In genomic region chr3:45560270-45561020, GRCh38 we compare ENCODE assay signal across 11 cellular contexts. TPM values are rescaled to one million over a fixed set of nuclear protein-coding genes. Genes with fewer than 3 reads are reported as not detected.
A peak's percentile ranks its signal among the peaks of the same experiment; 100 is the strongest.
DNase-seq lines count a peak whose midpoint lies in the region; ATAC-seq and TF ChIP-seq lines count a peak whose summit lies in the region.
"Had no signal": no experiment of that assay in that cellular context is flagged by ENCODE, and none has a peak within 500 bp of the region (broad histone marks: within the 10 kb centered on the region; RNA-seq: fewer than 3 reads in every experiment).

No MANE protein-coding gene starts in this region.

- ATAC-seq in left ventricle myocardium superior, result peak; percentile 94
- ATAC-seq in GM18517 (IDR thresholded peaks at IDR 0.05; ENCODE audit: unreplicated experiment), result no peak

- H3K27me3 Mint-ChIP-seq in brain (no peaks in the 10 kb centered on the region), mesothelial cell of epicardium (ENCODE audit: low read depth) (no peaks in the 10 kb centered on the region)
- H3K27me3 Mint-ChIP-seq: activated naive CD8-positive, alpha-beta T cell treated with anti-CD3 and anti-CD28 coated beads for 36 hours had no signal

- peaks cover 0 to 21% (median 16%) of the 10 kb centered on the region in 5 experiments for H3K9me3 Mint-ChIP-seq in brain
- H3K9me3 Mint-ChIP-seq in mesothelial cell of epicardium, result peaks cover 19% of the 10 kb centered on the region
- H3K9me3 Mint-ChIP-seq: activated naive CD8-positive, alpha-beta T cell treated with anti-CD3 and anti-CD28 coated beads for 36 hours had no signal

- H3K36me3 Mint-ChIP-seq in brain (peaks cover 26% of the 10 kb centered on the region), mesothelial cell of epicardium (peaks cover 7% of the 10 kb centered on the region)

- H3K4me1 Mint-ChIP-seq in brain, result peaks cover 13% of the 10 kb centered on the region
- H3K4me1 Mint-ChIP-seq in mesothelial cell of epicardium, result peaks cover 2% of the 10 kb centered on the region

- peak overlapping the region in 3 of 5 experiments; percentile 82 to 91 (median 84) for H3K27ac Mint-ChIP-seq in brain
- H3K27ac Mint-ChIP-seq in mesothelial cell of epicardium, result no peak overlapping the region
- H3K27ac Mint-ChIP-seq: activated naive CD8-positive, alpha-beta T cell treated with anti-CD3 and anti-CD28 coated beads for 36 hours had no signal

- TF ChIP-seq CTCF in brain (conservative IDR thresholded peaks at IDR 0.05), result no peak
- TF ChIP-seq CTCF in mesothelial cell of epicardium (IDR thresholded peaks at IDR 0.05; ENCODE audit: unreplicated experiment), result no peak

- intact Hi-C loops in left ventricle myocardium superior (cut with micrococcal nuclease), result no loop called here

- H3K4me3 Mint-ChIP-seq in brain (no peak overlapping the region), mesothelial cell of epicardium (no peak overlapping the region)
- H3K4me3 Mint-ChIP-seq: activated naive CD8-positive, alpha-beta T cell treated with anti-CD3 and anti-CD28 coated beads for 36 hours had no signal

- DNase-seq in Ammon's horn (ENCODE audit: low spot score), result peak; percentile 84
- peak; percentile 85 for DNase-seq in left ventricle myocardium superior
- peak; percentile 82 for DNase-seq in pons (ENCODE audit: low spot score)
- DNase-seq in DMS53 (lab: John Stamatoyannopoulos, UW), result no peak
- DNase-seq in mesothelial cell of epicardium (ENCODE audit: low spot score in 2 of 2, unreplicated experiment in 2 of 2), result no peak
- DNase-seq in NCI-H1694 (lab: John Stamatoyannopoulos, UW), result no peak
- DNase-seq: activated naive CD8-positive, alpha-beta T cell treated with anti-CD3 and anti-CD28 coated beads for 36 hours; HCEC 1CT; NCI-H69 had no signal

RNA-seq across cellular contexts. Expression of gene LIMD1, which starts 34.1 kb away (rescaled TPM):
- 1.3 TPM for polyA plus RNA-seq in brain (ENCODE audit: insufficient read depth, low read depth, low replicate concordance)
- total RNA-seq in left ventricle myocardium superior (31.9 TPM), mesothelial cell of epicardium (27.8 to 28.7 TPM (median 27.8 TPM) in 3 replicates)

Comparison
In these comparisons a context has a peak if more than half of its experiments do, and no peak if none do; other contexts are left out.
1. DNase-seq: peak in Ammon's horn (single experiment), left ventricle myocardium superior (single experiment) and pons (single experiment); none in DMS53 (single experiment), mesothelial cell of epicardium (0 of 2) and NCI-H1694 (single experiment).